2 cellular contexts compared by ENCODE assay signal in the genomic region with DNA sequence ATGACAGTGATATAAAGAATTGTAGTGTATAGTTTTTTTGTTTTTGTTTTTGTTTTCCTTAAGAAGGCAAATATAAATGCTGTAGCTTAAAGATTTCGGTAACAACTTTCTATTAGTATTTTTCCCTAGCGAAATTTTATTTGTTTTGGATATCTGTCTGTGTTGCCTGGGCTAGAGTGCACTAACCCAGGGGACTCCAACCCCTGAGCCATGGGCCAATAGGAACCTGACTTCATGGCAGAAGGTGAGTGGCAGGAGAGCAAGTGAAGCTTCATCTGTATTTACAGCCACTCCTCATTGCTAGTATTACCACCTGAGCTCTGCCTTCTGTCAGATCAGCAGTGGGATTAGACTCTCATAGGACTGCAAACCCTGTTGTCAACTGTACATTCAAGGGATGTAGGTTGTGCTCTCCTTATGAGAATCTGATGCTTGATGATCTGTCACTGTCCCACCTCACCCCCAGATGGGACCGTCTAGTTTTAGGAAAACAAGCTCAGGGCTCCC.
A peak's percentile ranks its signal among the peaks of the same experiment; 100 is the strongest.
TF ChIP-seq lines count a peak whose summit lies in the region.

No MANE protein-coding gene starts in this region.

TF ChIP-seq in liver, 16 proteins besides CTCF, POLR2A, EP300 and RAD21:
- TF ChIP-seq, protein P1, sequence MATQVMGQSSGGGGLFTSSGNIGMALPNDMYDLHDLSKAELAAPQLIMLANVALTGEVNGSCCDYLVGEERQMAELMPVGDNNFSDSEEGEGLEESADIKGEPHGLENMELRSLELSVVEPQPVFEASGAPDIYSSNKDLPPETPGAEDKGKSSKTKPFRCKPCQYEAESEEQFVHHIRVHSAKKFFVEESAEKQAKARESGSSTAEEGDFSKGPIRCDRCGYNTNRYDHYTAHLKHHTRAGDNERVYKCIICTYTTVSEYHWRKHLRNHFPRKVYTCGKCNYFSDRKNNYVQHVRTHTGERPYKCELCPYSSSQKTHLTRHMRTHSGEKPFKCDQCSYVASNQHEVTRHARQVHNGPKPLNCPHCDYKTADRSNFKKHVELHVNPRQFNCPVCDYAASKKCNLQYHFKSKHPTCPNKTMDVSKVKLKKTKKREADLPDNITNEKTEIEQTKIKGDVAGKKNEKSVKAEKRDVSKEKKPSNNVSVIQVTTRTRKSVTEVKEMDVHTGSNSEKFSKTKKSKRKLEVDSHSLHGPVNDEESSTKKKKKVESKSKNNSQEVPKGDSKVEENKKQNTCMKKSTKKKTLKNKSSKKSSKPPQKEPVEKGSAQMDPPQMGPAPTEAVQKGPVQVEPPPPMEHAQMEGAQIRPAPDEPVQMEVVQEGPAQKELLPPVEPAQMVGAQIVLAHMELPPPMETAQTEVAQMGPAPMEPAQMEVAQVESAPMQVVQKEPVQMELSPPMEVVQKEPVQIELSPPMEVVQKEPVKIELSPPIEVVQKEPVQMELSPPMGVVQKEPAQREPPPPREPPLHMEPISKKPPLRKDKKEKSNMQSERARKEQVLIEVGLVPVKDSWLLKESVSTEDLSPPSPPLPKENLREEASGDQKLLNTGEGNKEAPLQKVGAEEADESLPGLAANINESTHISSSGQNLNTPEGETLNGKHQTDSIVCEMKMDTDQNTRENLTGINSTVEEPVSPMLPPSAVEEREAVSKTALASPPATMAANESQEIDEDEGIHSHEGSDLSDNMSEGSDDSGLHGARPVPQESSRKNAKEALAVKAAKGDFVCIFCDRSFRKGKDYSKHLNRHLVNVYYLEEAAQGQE (IDR thresholded peaks at IDR 0.05), result no peak
- no peak for TF ChIP-seq NR2F2 (IDR thresholded peaks at IDR 0.05)
- TF ChIP-seq HNF4G (IDR thresholded peaks at IDR 0.05), result peak; percentile 8
- TF ChIP-seq YY1 (IDR thresholded peaks at IDR 0.05), result no peak
- TF ChIP-seq SP1 (IDR thresholded peaks at IDR 0.05), result peak; percentile 79
- TF ChIP-seq JUND (IDR thresholded peaks at IDR 0.05), result no peak
- TF ChIP-seq RXRA (IDR thresholded peaks at IDR 0.05), result peak; percentile 99 to 100
- peak; percentile 46 to 52 for TF ChIP-seq HNF4A (conservative IDR thresholded peaks at IDR 0.05)
- no peak for TF ChIP-seq FOXA1 (IDR thresholded peaks at IDR 0.05)
- TF ChIP-seq TAF1 (conservative IDR thresholded peaks at IDR 0.05), result no peak
- TF ChIP-seq GABPA (IDR thresholded peaks at IDR 0.05 in 1 of 2, conservative IDR thresholded peaks at IDR 0.05 in 1 of 2), result no peak
- TF ChIP-seq, protein P2, sequence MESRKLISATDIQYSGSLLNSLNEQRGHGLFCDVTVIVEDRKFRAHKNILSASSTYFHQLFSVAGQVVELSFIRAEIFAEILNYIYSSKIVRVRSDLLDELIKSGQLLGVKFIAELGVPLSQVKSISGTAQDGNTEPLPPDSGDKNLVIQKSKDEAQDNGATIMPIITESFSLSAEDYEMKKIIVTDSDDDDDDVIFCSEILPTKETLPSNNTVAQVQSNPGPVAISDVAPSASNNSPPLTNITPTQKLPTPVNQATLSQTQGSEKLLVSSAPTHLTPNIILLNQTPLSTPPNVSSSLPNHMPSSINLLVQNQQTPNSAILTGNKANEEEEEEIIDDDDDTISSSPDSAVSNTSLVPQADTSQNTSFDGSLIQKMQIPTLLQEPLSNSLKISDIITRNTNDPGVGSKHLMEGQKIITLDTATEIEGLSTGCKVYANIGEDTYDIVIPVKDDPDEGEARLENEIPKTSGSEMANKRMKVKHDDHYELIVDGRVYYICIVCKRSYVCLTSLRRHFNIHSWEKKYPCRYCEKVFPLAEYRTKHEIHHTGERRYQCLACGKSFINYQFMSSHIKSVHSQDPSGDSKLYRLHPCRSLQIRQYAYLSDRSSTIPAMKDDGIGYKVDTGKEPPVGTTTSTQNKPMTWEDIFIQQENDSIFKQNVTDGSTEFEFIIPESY (IDR thresholded peaks at IDR 0.05), result no peak
- TF ChIP-seq FOXA2 (IDR thresholded peaks at IDR 0.05), result no peak
- TF ChIP-seq, protein P3, sequence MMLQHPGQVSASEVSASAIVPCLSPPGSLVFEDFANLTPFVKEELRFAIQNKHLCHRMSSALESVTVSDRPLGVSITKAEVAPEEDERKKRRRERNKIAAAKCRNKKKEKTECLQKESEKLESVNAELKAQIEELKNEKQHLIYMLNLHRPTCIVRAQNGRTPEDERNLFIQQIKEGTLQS (IDR thresholded peaks at IDR 0.05), result no peak
- TF ChIP-seq, protein P4, sequence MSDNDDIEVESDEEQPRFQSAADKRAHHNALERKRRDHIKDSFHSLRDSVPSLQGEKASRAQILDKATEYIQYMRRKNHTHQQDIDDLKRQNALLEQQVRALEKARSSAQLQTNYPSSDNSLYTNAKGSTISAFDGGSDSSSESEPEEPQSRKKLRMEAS (IDR thresholded peaks at IDR 0.05), result no peak

TF ChIP-seq in HepG2, 621 proteins besides CTCF, POLR2A, EP300 and RAD21:
- TF ChIP-seq, protein P2 (CRISPR knock-in tag; IDR thresholded peaks at IDR 0.05), result no peak
- TF ChIP-seq CEBPB (IDR thresholded peaks at IDR 0.05; ENCODE audit: borderline replicate concordance, low read depth, low read length), result no peak
- TF ChIP-seq HNRNPUL1 (IDR thresholded peaks at IDR 0.05; ENCODE audit: low read depth, low read length), result no peak
